1 cellular context compared by ENCODE assay signal in genomic region chr1:1919304-1920056, GRCh38.
A peak's percentile ranks its signal among the peaks of the same experiment; 100 is the strongest.
TF ChIP-seq lines count a peak whose summit lies in the region.

No MANE protein-coding gene starts in this region.

TF ChIP-seq in HepG2, 621 proteins besides CTCF, POLR2A, EP300 and RAD21 (continued from another document and continues in another):
- TF ChIP-seq CREB1 (IDR thresholded peaks at IDR 0.05) (peak; percentile 58; the same call in 1 of the 2 replicates), CREB1 (CRISPR knock-in tag; IDR thresholded peaks at IDR 0.05) (no peak; the same call in 1 of the 2 replicates), ZNF274 (CRISPR knock-in tag; IDR thresholded peaks at IDR 0.05) (peak; percentile 53), SIX4 (CRISPR knock-in tag; IDR thresholded peaks at IDR 0.05) (no peak), MEIS1 (CRISPR knock-in tag; IDR thresholded peaks at IDR 0.05; ENCODE audit: borderline replicate concordance) (no peak; the same call in 1 of the 2 replicates), RFX1 (IDR thresholded peaks at IDR 0.05) (no peak), ZNF788 (CRISPR knock-in tag; IDR thresholded peaks at IDR 0.05; ENCODE audit: borderline replicate concordance) (0 out of 2 replicates have a peak, but pooled peaks have one; percentile 21), GMEB1 (CRISPR knock-in tag; IDR thresholded peaks at IDR 0.05; ENCODE audit: borderline replicate concordance) (peak; percentile 81), ZSCAN31 (CRISPR knock-in tag; IDR thresholded peaks at IDR 0.05; ENCODE audit: low read depth) (peak; percentile 45; the same call in 1 of the 2 replicates), IKZF5 (CRISPR knock-in tag; IDR thresholded peaks at IDR 0.05) (no peak; the same call in 1 of the 2 replicates), ZNF326 (CRISPR knock-in tag; IDR thresholded peaks at IDR 0.05; ENCODE audit: borderline replicate concordance) (peak; percentile 54; the same call in 1 of the 2 replicates), HCFC1 (IDR thresholded peaks at IDR 0.05; ENCODE audit: low read depth, low read length) (no peak), KLF12 (CRISPR knock-in tag; IDR thresholded peaks at IDR 0.05; ENCODE audit: borderline replicate concordance) (peak; percentile 94), ZNF607 (CRISPR knock-in tag; IDR thresholded peaks at IDR 0.05; ENCODE audit: borderline replicate concordance) (no peak), JUND (CRISPR knock-in tag; IDR thresholded peaks at IDR 0.05) (no peak), KLF13 (CRISPR knock-in tag; IDR thresholded peaks at IDR 0.05) (0 out of 2 replicates have a peak, but pooled peaks have one; percentile 58), ZNF570 (CRISPR knock-in tag; IDR thresholded peaks at IDR 0.05; ENCODE audit: borderline replicate concordance) (no peak), NFKBIZ (CRISPR knock-in tag; IDR thresholded peaks at IDR 0.05) (no peak), ZNF331 (CRISPR knock-in tag; IDR thresholded peaks at IDR 0.05) (peak; percentile 50; the same call in 1 of the 2 replicates), NFATC3 (CRISPR knock-in tag; IDR thresholded peaks at IDR 0.05) (no peak), THRA (CRISPR knock-in tag; IDR thresholded peaks at IDR 0.05; ENCODE audit: borderline replicate concordance) (0 out of 2 replicates have a peak, but pooled peaks have one; percentile 24), ZC3H4 (CRISPR knock-in tag; IDR thresholded peaks at IDR 0.05; ENCODE audit: borderline replicate concordance) (0 out of 2 replicates have a peak, but pooled peaks have one; percentile 6), ZBTB26 (CRISPR knock-in tag; IDR thresholded peaks at IDR 0.05; ENCODE audit: borderline replicate concordance) (0 out of 2 replicates have a peak, but pooled peaks have one; percentile 40), ASH2L (IDR thresholded peaks at IDR 0.05; ENCODE audit: insufficient read length, low read depth, low read length) (no peak), ZNF224 (CRISPR knock-in tag; IDR thresholded peaks at IDR 0.05) (0 out of 2 replicates have a peak, but pooled peaks have one; percentile 29), ZNF160 (CRISPR knock-in tag; IDR thresholded peaks at IDR 0.05) (no peak), ISL2 (CRISPR knock-in tag; IDR thresholded peaks at IDR 0.05) (peak; percentile 23; the same call in 1 of the 2 replicates), TBP (CRISPR knock-in tag; IDR thresholded peaks at IDR 0.05) (no peak), RFXAP (CRISPR knock-in tag; IDR thresholded peaks at IDR 0.05; ENCODE audit: borderline replicate concordance) (peak; percentile 85; the same call in 1 of the 2 replicates), ZNF546 (CRISPR knock-in tag; conservative IDR thresholded peaks at IDR 0.05) (no peak), SIN3A (IDR thresholded peaks at IDR 0.05; ENCODE audit: borderline replicate concordance, low read depth, low read length) (peak; percentile 48; the same call in 1 of the 2 replicates), SAP130 (CRISPR knock-in tag; IDR thresholded peaks at IDR 0.05; ENCODE audit: low read depth) (peak; percentile 76), SP1 (IDR thresholded peaks at IDR 0.05) (0 out of 2 replicates have a peak, but pooled peaks have one; percentile 76), SP1 (CRISPR knock-in tag; IDR thresholded peaks at IDR 0.05) (peak; percentile 95), LCORL (IDR thresholded peaks at IDR 0.05) (no peak), LCORL (CRISPR knock-in tag; IDR thresholded peaks at IDR 0.05) (0 out of 2 replicates have a peak, but pooled peaks have one; percentile 45), CHCHD3 (CRISPR knock-in tag; IDR thresholded peaks at IDR 0.05) (no peak), UBTF (CRISPR knock-in tag; IDR thresholded peaks at IDR 0.05) (peak; percentile 54; the same call in 1 of the 2 replicates), POLR2AphosphoS5 (IDR thresholded peaks at IDR 0.05; ENCODE audit: low read depth, low read length) (peak; percentile 91), ZBTB37 (CRISPR knock-in tag; IDR thresholded peaks at IDR 0.05) (no peak), RAD51 (IDR thresholded peaks at IDR 0.05; ENCODE audit: borderline replicate concordance) (no peak), ZNF512 (CRISPR knock-in tag; IDR thresholded peaks at IDR 0.05) (no peak)
- TF ChIP-seq, protein P1, sequence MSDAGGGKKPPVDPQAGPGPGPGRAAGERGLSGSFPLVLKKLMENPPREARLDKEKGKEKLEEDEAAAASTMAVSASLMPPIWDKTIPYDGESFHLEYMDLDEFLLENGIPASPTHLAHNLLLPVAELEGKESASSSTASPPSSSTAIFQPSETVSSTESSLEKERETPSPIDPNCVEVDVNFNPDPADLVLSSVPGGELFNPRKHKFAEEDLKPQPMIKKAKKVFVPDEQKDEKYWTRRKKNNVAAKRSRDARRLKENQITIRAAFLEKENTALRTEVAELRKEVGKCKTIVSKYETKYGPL (CRISPR knock-in tag; IDR thresholded peaks at IDR 0.05): no peak
- TF ChIP-seq, protein P2, sequence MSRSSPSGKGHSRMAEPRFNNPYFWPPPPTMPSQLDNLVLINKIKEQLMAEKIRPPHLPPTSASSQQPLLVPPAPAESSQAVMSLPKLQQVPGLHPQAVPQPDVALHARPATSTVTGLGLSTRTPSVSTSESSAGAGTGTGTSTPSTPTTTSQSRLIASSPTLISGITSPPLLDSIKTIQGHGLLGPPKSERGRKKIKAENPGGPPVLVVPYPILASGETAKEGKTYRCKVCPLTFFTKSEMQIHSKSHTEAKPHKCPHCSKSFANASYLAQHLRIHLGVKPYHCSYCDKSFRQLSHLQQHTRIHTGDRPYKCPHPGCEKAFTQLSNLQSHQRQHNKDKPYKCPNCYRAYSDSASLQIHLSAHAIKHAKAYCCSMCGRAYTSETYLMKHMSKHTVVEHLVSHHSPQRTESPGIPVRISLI (CRISPR knock-in tag; IDR thresholded peaks at IDR 0.05; ENCODE audit: borderline replicate concordance): no peak
- TF ChIP-seq, protein P3, sequence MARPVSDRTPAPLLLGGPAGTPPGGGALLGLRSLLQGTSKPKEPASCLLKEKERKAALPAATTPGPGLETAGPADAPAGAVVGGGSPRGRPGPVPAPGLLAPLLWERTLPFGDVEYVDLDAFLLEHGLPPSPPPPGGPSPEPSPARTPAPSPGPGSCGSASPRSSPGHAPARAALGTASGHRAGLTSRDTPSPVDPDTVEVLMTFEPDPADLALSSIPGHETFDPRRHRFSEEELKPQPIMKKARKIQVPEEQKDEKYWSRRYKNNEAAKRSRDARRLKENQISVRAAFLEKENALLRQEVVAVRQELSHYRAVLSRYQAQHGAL (CRISPR knock-in tag; IDR thresholded peaks at IDR 0.05; ENCODE audit: not compliant biosample characterization): peak; percentile 29
- TF ChIP-seq, protein P4, sequence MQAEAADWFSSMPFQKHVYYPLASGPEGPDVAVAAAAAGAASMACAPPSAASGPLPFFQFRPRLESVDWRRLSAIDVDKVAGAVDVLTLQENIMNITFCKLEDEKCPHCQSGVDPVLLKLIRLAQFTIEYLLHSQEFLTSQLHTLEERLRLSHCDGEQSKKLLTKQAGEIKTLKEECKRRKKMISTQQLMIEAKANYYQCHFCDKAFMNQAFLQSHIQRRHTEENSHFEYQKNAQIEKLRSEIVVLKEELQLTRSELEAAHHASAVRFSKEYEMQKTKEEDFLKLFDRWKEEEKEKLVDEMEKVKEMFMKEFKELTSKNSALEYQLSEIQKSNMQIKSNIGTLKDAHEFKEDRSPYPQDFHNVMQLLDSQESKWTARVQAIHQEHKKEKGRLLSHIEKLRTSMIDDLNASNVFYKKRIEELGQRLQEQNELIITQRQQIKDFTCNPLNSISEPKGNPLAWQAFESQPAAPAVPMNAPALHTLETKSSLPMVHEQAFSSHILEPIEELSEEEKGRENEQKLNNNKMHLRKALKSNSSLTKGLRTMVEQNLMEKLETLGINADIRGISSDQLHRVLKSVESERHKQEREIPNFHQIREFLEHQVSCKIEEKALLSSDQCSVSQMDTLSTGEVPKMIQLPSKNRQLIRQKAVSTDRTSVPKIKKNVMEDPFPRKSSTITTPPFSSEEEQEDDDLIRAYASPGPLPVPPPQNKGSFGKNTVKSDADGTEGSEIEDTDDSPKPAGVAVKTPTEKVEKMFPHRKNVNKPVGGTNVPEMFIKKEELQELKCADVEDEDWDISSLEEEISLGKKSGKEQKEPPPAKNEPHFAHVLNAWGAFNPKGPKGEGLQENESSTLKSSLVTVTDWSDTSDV (CRISPR knock-in tag; IDR thresholded peaks at IDR 0.05): peak; percentile 63; the same call in 1 of the 2 replicates
- TF ChIP-seq, protein P5, sequence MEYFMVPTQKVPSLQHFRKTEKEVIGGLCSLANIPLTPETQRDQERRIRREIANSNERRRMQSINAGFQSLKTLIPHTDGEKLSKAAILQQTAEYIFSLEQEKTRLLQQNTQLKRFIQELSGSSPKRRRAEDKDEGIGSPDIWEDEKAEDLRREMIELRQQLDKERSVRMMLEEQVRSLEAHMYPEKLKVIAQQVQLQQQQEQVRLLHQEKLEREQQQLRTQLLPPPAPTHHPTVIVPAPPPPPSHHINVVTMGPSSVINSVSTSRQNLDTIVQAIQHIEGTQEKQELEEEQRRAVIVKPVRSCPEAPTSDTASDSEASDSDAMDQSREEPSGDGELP (IDR thresholded peaks at IDR 0.05; ENCODE audit: borderline replicate concordance, low read depth): peak; percentile 11; the same call in 1 of the 2 replicates
